In genomic region chr1:6111571-6111970, GRCh38 we compare ENCODE assay signal across 16 cellular contexts.
DNase-seq lines count a peak whose midpoint lies in the region; FAIRE-seq and TF ChIP-seq lines count a peak whose summit lies in the region.
"Had no signal": no experiment of that assay in that cellular context is flagged by ENCODE, and none has a peak within 500 bp of the region (broad histone marks: within the 10 kb centered on the region; RNA-seq: fewer than 3 reads in every experiment).

No MANE protein-coding gene starts in this region.

- H3K4me1 ChIP-seq in tibial artery = no peaks in the 10 kb centered on the region
- H3K4me1 ChIP-seq: uterus had no signal

- peaks cover 2% of the 10 kb centered on the region for H3K36me3 Mint-ChIP-seq in chondrocyte (ENCODE audit: low read depth)

- TF ChIP-seq POLR2A in H54 (IDR thresholded peaks at IDR 0.05; ENCODE audit: low read depth, low read length) = no peak

- intact Hi-C loops in tibial artery (cut with DNase I; ENCODE audit: low total_unique reads) = no loop called here

- H3K4me3 Mint-ChIP-seq in chondrocyte (ENCODE audit: unreplicated experiment) = no peak overlapping the region
- H3K4me3 Mint-ChIP-seq: activated CD4-positive, alpha-beta T cell treated with anti-CD3 and anti-CD28 coated beads for 36 hours; T-helper 1 cell treated with Interleukin-12 subunit alpha and Interleukin-12 subunit beta and Interleukin-4 antibody, amounts not matched to agents 30 μg/mL and 1 μg/mL, for 36 hours had no signal

- DNase-seq in DMS 273 (lab: John Stamatoyannopoulos, UW; ENCODE audit: unreplicated experiment) (peak; percentile 99), LHCN-M2 (ENCODE audit: low read depth) (peak; percentile 23), NCI-H345 (lab: John Stamatoyannopoulos, UW) (peak; percentile 96), chondrocyte (ENCODE audit: low spot score) (peak; percentile 81), H54 (ENCODE audit: insufficient read length, low spot score) (no peak), SK-N-DZ (ENCODE audit: low spot score) (no peak), CD1c-positive myeloid dendritic cell (ENCODE audit: extremely low spot score) (no peak), tibial artery (no peak)
- DNase-seq: activated CD4-positive, alpha-beta T cell treated with anti-CD3 and anti-CD28 coated beads for 36 hours; kidney glomerular epithelial cell; MV-4-11; stimulated activated CD4-positive, alpha-beta T cell treated with anti-CD3 and anti-CD28 coated beads, Interleukin-4, amount 100 ng/mL, for 1 hour; uterus had no signal

- no peak overlapping the region for H3K27ac Mint-ChIP-seq in chondrocyte (ENCODE audit: unreplicated experiment)
- H3K27ac Mint-ChIP-seq: activated CD4-positive, alpha-beta T cell treated with anti-CD3 and anti-CD28 coated beads for 36 hours; T-helper 1 cell treated with Interleukin-12 subunit alpha and Interleukin-12 subunit beta and Interleukin-4 antibody, amounts not matched to agents 30 μg/mL and 1 μg/mL, for 36 hours had no signal

- no peak overlapping the region for H3K27ac ChIP-seq in tibial artery
- H3K27ac ChIP-seq: BLaER1 treated with 17β-estradiol and CSF1 and Interleukin-3, amounts not matched to agents 10 nM and 100 nM; uterus had no signal

- H3K9me3 Mint-ChIP-seq in chondrocyte (ENCODE audit: low read depth) = peaks cover under 1% of the 10 kb centered on the region

- H3K36me3 ChIP-seq in tibial artery = peaks cover 0 to 8% (median 0%) of the 10 kb centered on the region in 3 donors
- H3K36me3 ChIP-seq: BLaER1 treated with 17β-estradiol and CSF1 and Interleukin-3, amounts not matched to agents 10 nM and 100 nM; uterus had no signal

- TF ChIP-seq CTCF in chondrocyte (IDR thresholded peaks at IDR 0.05) (no peak), tibial artery (IDR thresholded peaks at IDR 0.05) (no peak)

- FAIRE-seq in H54 (lab: Jason Lieb, UNC) = no peak
- FAIRE-seq: G401.6 had no signal

- peaks cover 7% of the 10 kb centered on the region for H3K27me3 Mint-ChIP-seq in chondrocyte (ENCODE audit: low read depth)

- peaks cover 0 to 17% of the 10 kb centered on the region in 2 donors for H3K27me3 ChIP-seq in tibial artery
- H3K27me3 ChIP-seq: BLaER1 treated with 17β-estradiol and CSF1 and Interleukin-3, amounts not matched to agents 10 nM and 100 nM; uterus had no signal

- peaks cover 5% of the 10 kb centered on the region for H3K4me1 Mint-ChIP-seq in chondrocyte (ENCODE audit: low read depth)
- H3K4me1 Mint-ChIP-seq: activated CD4-positive, alpha-beta T cell treated with anti-CD3 and anti-CD28 coated beads for 36 hours had no signal

- no peak overlapping the region for H3K4me3 ChIP-seq in tibial artery
- H3K4me3 ChIP-seq: BLaER1 treated with 17β-estradiol and CSF1 and Interleukin-3, amounts not matched to agents 10 nM and 100 nM; uterus had no signal

- H3K9me3 ChIP-seq in tibial artery = peaks cover 0 to 6% (median 0%) of the 10 kb centered on the region in 3 donors
- H3K9me3 ChIP-seq: uterus had no signal

Comparison
In these comparisons a context has a peak if more than half of its experiments do, and no peak if none do; other contexts are left out.
1. DNase-seq: peak in DMS 273 (single experiment), LHCN-M2 (single experiment), NCI-H345 (single experiment) and chondrocyte (single experiment); none in H54 (single experiment), SK-N-DZ (single experiment), CD1c-positive myeloid dendritic cell (single experiment) and tibial artery (0 of 2).